19 cellular contexts compared by ENCODE assay signal in the genomic region with DNA sequence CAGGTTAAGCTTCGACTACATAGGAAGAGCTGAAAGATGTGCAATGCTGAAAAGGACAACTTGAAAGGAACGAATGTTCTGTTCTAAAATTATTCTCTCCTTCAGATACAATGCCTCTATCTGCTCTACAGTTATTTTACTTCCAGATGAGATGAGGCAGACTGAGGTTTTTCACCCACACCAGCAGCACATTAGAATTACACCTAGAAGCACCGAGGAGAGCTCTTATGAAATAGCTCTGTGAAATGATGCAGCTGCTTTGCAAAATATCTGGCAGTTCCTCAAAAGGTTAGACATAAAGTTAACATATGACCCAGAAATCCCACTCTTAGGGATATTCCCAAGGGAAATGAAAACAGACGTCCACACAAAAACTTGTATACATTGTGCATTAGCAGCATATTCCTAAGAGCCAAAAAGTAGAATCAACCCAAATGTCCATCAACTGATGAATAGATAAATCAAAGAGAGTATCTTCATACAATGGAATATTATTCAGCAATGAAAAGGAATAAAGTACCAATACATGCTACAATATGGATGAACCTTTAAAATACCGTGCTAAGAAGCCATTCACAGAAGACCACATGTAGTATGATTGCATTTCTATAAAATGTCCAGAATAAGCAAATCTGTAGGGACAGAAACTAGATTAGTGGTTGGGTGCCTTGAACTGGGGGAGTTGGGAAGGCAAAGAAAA. TPM values are rescaled to one million over a fixed set of nuclear protein-coding genes. Genes with fewer than 3 reads are reported as not detected.
"Had no signal": no experiment of that assay in that cellular context is flagged by ENCODE, and none has a peak within 500 bp of the region (broad histone marks: within the 10 kb centered on the region; RNA-seq: fewer than 3 reads in every experiment).

No MANE protein-coding gene starts in this region.

- H3K27ac ChIP-seq: body of pancreas, esophagus squamous epithelium, tibial nerve, WERI-Rb-1 had no signal

- H3K4me3 ChIP-seq: body of pancreas, esophagus squamous epithelium, tibial nerve had no signal

- H3K4me1 ChIP-seq: body of pancreas, esophagus squamous epithelium, tibial nerve had no signal

- DNase-seq: activated CD4-positive, alpha-beta memory T cell treated with anti-CD3 and anti-CD28 coated beads, Interleukin-2, amount 10 ng/mL, durations not matched to agents 7 days and 5 days; activated effector memory CD4-positive, alpha-beta T cell treated with anti-CD3 and anti-CD28 coated beads, Interleukin-2, amount 50 U/mL, for 16 hours; activated T-cell treated with anti-CD3 and anti-CD28 coated beads, Interleukin-2, amount 50 U/mL, for 48 hours; amniotic stem cell; body of pancreas; effector CD8-positive, alpha-beta T cell; esophagus squamous epithelium; foreskin melanocyte; kidney glomerular epithelial cell; right cardiac atrium; small intestine; stimulated activated CD4-positive, alpha-beta T cell treated with anti-CD3 and anti-CD28 coated beads, Interleukin-4, amount 100 ng/mL, for 24 hours; stimulated activated naive CD4-positive, alpha-beta T cell; T-helper 1 cell; WERI-Rb-1 had no signal

- H3K9me3 ChIP-seq: body of pancreas, esophagus squamous epithelium, tibial nerve had no signal

- H3K36me3 ChIP-seq: esophagus squamous epithelium, tibial nerve, WERI-Rb-1 had no signal

- ATAC-seq: body of pancreas; natural killer cell treated with Interleukin-12 subunit alpha and Interleukin-12 subunit beta and Interleukin-15 and Interleukin-18, amount 100 ng/mL, for 72 hours; right cardiac atrium had no signal

RNA-seq across cellular contexts. Expression of a gene that starts 34.5 kb away (rescaled TPM):
- total RNA-seq: activated CD4-positive, alpha-beta memory T cell treated with anti-CD3 and anti-CD28 coated beads, Interleukin-2, amount 10 ng/mL, durations not matched to agents 7 days and 5 days; endothelial cell of umbilical vein; esophagus squamous epithelium; natural killer cell treated with Interleukin-12 subunit alpha and Interleukin-12 subunit beta and Interleukin-15 and Interleukin-18, amount 100 ng/mL, for 72 hours; progenitor cell of endocrine pancreas; tibial nerve had no signal
- polyA plus RNA-seq: endothelial cell of umbilical vein, small intestine had no signal
